ENCODE assay signal across 9 cellular contexts in genomic region chr10:30687698-30688213, GRCh38.
DNase-seq lines count a peak whose midpoint lies in the region; ATAC-seq and TF ChIP-seq lines count a peak whose summit lies in the region.
"Had no signal": no experiment of that assay in that cellular context is flagged by ENCODE, and none has a peak within 500 bp of the region (broad histone marks: within the 10 kb centered on the region; RNA-seq: fewer than 3 reads in every experiment).

No MANE protein-coding gene starts in this region.

- no peak overlapping the region for H3K27ac Mint-ChIP-seq in central memory CD8-positive, alpha-beta T cell (ENCODE audit: low read depth)
- H3K27ac Mint-ChIP-seq: dendritic cell treated with granulocyte-macrophage colony-stimulating factor and Interleukin-4, amounts not matched to agents 40 ng/mL and 50 ng/mL, for 4 days had no signal

- TF ChIP-seq CTCF in HFF-Myc (IDR thresholded peaks at IDR 0.05; ENCODE audit: low read depth, low read length, missing control alignments) = peak; percentile 97

- no peaks in the 10 kb centered on the region for H3K4me1 Mint-ChIP-seq in central memory CD8-positive, alpha-beta T cell

- peaks cover 44% of the 10 kb centered on the region for H3K27me3 Mint-ChIP-seq in central memory CD8-positive, alpha-beta T cell

- H3K4me3 Mint-ChIP-seq in central memory CD8-positive, alpha-beta T cell = no peak overlapping the region
- H3K4me3 Mint-ChIP-seq: dendritic cell treated with granulocyte-macrophage colony-stimulating factor and Interleukin-4, amounts not matched to agents 40 ng/mL and 50 ng/mL, for 4 days had no signal

- ATAC-seq in central memory CD8-positive, alpha-beta T cell (replicated peaks; ENCODE audit: extremely low read depth, poor library complexity, severe bottlenecking) = peak; percentile 52
- ATAC-seq in HG02642 (IDR thresholded peaks at IDR 0.05; ENCODE audit: poor library complexity, unreplicated experiment) = no peak

- DNase-seq in EH (ENCODE audit: low read depth) (peak; percentile 84), HFF-Myc (ENCODE audit: extremely low read depth, low read depth) (peak; percentile 72), NCI-H2227 (lab: John Stamatoyannopoulos, UW; ENCODE audit: unreplicated experiment) (peak; percentile 70), kidney tubule cell (ENCODE audit: low spot score) (peak; percentile 68)
- DNase-seq in activated CD4-positive, alpha-beta T cell treated with anti-CD3 and anti-CD28 coated beads for 24 hours (ENCODE audit: low read depth in 2 of 2) = peak; percentile 75 to 83
- peak; percentile 53 to 69 for DNase-seq in central memory CD8-positive, alpha-beta T cell (ENCODE audit: low spot score in 2 of 2)
- peak; percentile 83 for DNase-seq in stimulated activated CD4-positive, alpha-beta T cell treated with anti-CD3 and anti-CD28 coated beads, Interleukin-4, amount 100 ng/mL, for 1 hour

- no peaks in the 10 kb centered on the region for H3K9me3 Mint-ChIP-seq in central memory CD8-positive, alpha-beta T cell
- H3K9me3 Mint-ChIP-seq: dendritic cell treated with granulocyte-macrophage colony-stimulating factor and Interleukin-4, amounts not matched to agents 40 ng/mL and 50 ng/mL, for 4 days had no signal

- H3K36me3 Mint-ChIP-seq in central memory CD8-positive, alpha-beta T cell (ENCODE audit: insufficient read depth) = no peaks in the 10 kb centered on the region

- no peak overlapping the region for H3K4me3 ChIP-seq in HFF-Myc (replicated peaks; ENCODE audit: low read depth, low read length)
